ENCODE assay signal across 8 cellular contexts in genomic region chr9:21801683-21802417, GRCh38. TPM values are rescaled to one million over a fixed set of nuclear protein-coding genes. Genes with fewer than 3 reads are reported as not detected.
A peak's percentile ranks its signal among the peaks of the same experiment; 100 is the strongest.
DNase-seq lines count a peak whose midpoint lies in the region; FAIRE-seq and TF ChIP-seq lines count a peak whose summit lies in the region.

No MANE protein-coding gene starts in this region.

- H3K27ac ChIP-seq in H9 (ENCODE audit: insufficient read length, low read depth, low read length) (no peak overlapping the region), muscle layer of colon (ENCODE audit: low read depth, low read length) (peak overlapping the region; percentile 83)

- no peak overlapping the region for H2BK20ac ChIP-seq in H9 (ENCODE audit: low read depth, low read length, poor library complexity, severe bottlenecking)

- no peak overlapping the region for H4K5ac ChIP-seq in H9 (ENCODE audit: insufficient read length, low read depth, low read length)

- H3K4me1 ChIP-seq in H9 (ENCODE audit: insufficient read depth, low read length), result peaks cover 4% of the 10 kb centered on the region; the same call in 1 of the 2 replicates
- H3K4me1 ChIP-seq in Loucy (ENCODE audit: insufficient read depth, low read length, poor library complexity, severe bottlenecking), result peaks cover 30% of the 10 kb centered on the region
- peaks cover 36% of the 10 kb centered on the region for H3K4me1 ChIP-seq in muscle layer of colon (ENCODE audit: insufficient read depth, low read length)

- H3K56ac ChIP-seq in H9 (ENCODE audit: insufficient read length, low read depth, low read length), result no peak overlapping the region

- FAIRE-seq in urothelium cell line (lab: Jason Lieb, UNC), result no peak

- H3K14ac ChIP-seq in H9 (ENCODE audit: insufficient read depth, low read length), result peak overlapping the region; percentile 75; the same call in 1 of the 2 replicates

- peaks cover 39% of the 10 kb centered on the region for H3K27me3 Mint-ChIP-seq in H9 (ENCODE audit: low read depth)
- peaks cover 37% of the 10 kb centered on the region for H3K27me3 Mint-ChIP-seq in activated CD4-positive, alpha-beta T cell treated with anti-CD3 and anti-CD28 coated beads, Interleukin-2, amount 10 ng/mL, durations not matched to agents 24 days and 14 days

- WGBS in H9 (ENCODE audit: extremely low coverage, insufficient read length, low lambda C conversion rate), result no CpG with 5 or more reads among the region's 37 CpGs

- H3K4me2 ChIP-seq in H9 (ENCODE audit: insufficient read depth, insufficient read length, low read length), result peak overlapping the region; percentile 63
- peak overlapping the region; percentile 88 for H3K4me2 ChIP-seq in Loucy (ENCODE audit: low read depth, low read length, poor library complexity, severe bottlenecking)

- H3T11ph ChIP-seq in H9 (ENCODE audit: low read length), result no peak overlapping the region

- peak overlapping the region; percentile 98 to 100 for H3K4me3 Mint-ChIP-seq in H9
- peak overlapping the region; percentile 99 for H3K4me3 Mint-ChIP-seq in activated CD4-positive, alpha-beta T cell treated with anti-CD3 and anti-CD28 coated beads, Interleukin-2, amount 10 ng/mL, durations not matched to agents 24 days and 14 days

- H3K9ac ChIP-seq in H9 (ENCODE audit: extremely low read depth, insufficient read length, low read length), result peak overlapping the region; percentile 92
- peak overlapping the region; percentile 91 for H3K9ac ChIP-seq in Loucy (ENCODE audit: low read depth, low read length, poor library complexity, severe bottlenecking)
- H3K9ac ChIP-seq in muscle layer of colon (ENCODE audit: low read length), result peak overlapping the region; percentile 66

- no peak overlapping the region for H3K23ac ChIP-seq in H9 (ENCODE audit: insufficient read length, low read depth, low read length)

- H3K9me2 ChIP-seq in Loucy (replicated peaks; ENCODE audit: low read depth, low read length), result no peaks in the 10 kb centered on the region

- no peak overlapping the region for H2AK5ac ChIP-seq in H9 (ENCODE audit: insufficient read length, low read length)

- no peaks in the 10 kb centered on the region for H3F3A ChIP-seq in Loucy (ENCODE audit: low read depth)

- H3K4ac ChIP-seq in H9 (ENCODE audit: low read depth, low read length), result no peak overlapping the region; the same call in 1 of the 2 replicates

- H4K91ac ChIP-seq in H9 (ENCODE audit: insufficient read length, low read depth, low read length), result no peak overlapping the region

- peaks cover 9 to 28% (median 16%) of the 10 kb centered on the region in 3 experiments; a peak in 6 of 7 replicates for H3K36me3 Mint-ChIP-seq in H9 (ENCODE audit: insufficient read depth in 1 of 3, low read depth in 3 of 3)
- H3K36me3 Mint-ChIP-seq in activated CD4-positive, alpha-beta T cell treated with anti-CD3 and anti-CD28 coated beads, Interleukin-2, amount 10 ng/mL, durations not matched to agents 24 days and 14 days (ENCODE audit: low read depth), result peaks cover 18% of the 10 kb centered on the region

- DNase-seq in SKM-1 treated with dmso at 0.1 percent for 144 hours (lab: John Stamatoyannopoulos, UW; ENCODE audit: unreplicated experiment) (peak; percentile 64), SKM-1 (lab: John Stamatoyannopoulos, UW; ENCODE audit: unreplicated experiment) (no peak), H9 (peak; percentile 83), fibroblast of gingiva (ENCODE audit: low read depth) (peak; percentile 84), urothelium cell line (ENCODE audit: low spot score) (peak; percentile 62)
- DNase-seq in activated CD4-positive, alpha-beta T cell treated with anti-CD3 and anti-CD28 coated beads, Interleukin-2, amount 10 ng/mL, durations not matched to agents 24 days and 14 days, result peak; percentile 69

- H3K9me3 ChIP-seq in H9 (ENCODE audit: control insufficient read depth, low read depth, low read length), result no peaks in the 10 kb centered on the region
- H3K9me3 ChIP-seq in Loucy (ENCODE audit: insufficient read depth, low read depth, low read length), result no peaks in the 10 kb centered on the region
- no peaks in the 10 kb centered on the region for H3K9me3 ChIP-seq in muscle layer of colon (ENCODE audit: low read length)

- peak overlapping the region; percentile 63 for H2BK120ac ChIP-seq in H9 (ENCODE audit: low read depth, low read length, poor library complexity, severe bottlenecking)

- H4K8ac ChIP-seq in H9 (replicated peaks; ENCODE audit: insufficient read length, low read depth, low read length), result no peak overlapping the region

- H3K36me3 ChIP-seq in Loucy (ENCODE audit: insufficient read depth, low read length) (no peaks in the 10 kb centered on the region), muscle layer of colon (ENCODE audit: insufficient read depth, low read length) (no peaks in the 10 kb centered on the region)

- H2BK5ac ChIP-seq in H9 (ENCODE audit: insufficient read length, low read length), result no peak overlapping the region

- H3K9me3 Mint-ChIP-seq in H9, result no peaks in the 10 kb centered on the region
- no peaks in the 10 kb centered on the region for H3K9me3 Mint-ChIP-seq in activated CD4-positive, alpha-beta T cell treated with anti-CD3 and anti-CD28 coated beads, Interleukin-2, amount 10 ng/mL, durations not matched to agents 24 days and 14 days

- H3K27ac Mint-ChIP-seq in H9, result peak overlapping the region; percentile 84 to 96 (median 84); a peak in 6 of 7 replicates
- peak overlapping the region; percentile 99 for H3K27ac Mint-ChIP-seq in activated CD4-positive, alpha-beta T cell treated with anti-CD3 and anti-CD28 coated beads, Interleukin-2, amount 10 ng/mL, durations not matched to agents 24 days and 14 days

- intact Hi-C loops in activated CD4-positive, alpha-beta T cell treated with anti-CD3 and anti-CD28 coated beads, Interleukin-2, amount 10 ng/mL, durations not matched to agents 24 days and 14 days (cut with micrococcal nuclease), result loop anchor here (5.0 kb wide), 1 partner anchor 465 kb away; the partner anchor contains the start of gene KLHL9

- H4K20me1 ChIP-seq in H9 (ENCODE audit: control insufficient read depth, insufficient read depth, insufficient read length) (no peaks in the 10 kb centered on the region), Loucy (ENCODE audit: insufficient read depth, low read length, poor library complexity, severe bottlenecking) (peaks cover 22% of the 10 kb centered on the region)

- no peak overlapping the region for H3K18ac ChIP-seq in H9 (ENCODE audit: insufficient read length, low read depth, low read length)

- H3K79me2 ChIP-seq in H9 (ENCODE audit: insufficient read depth, low read length) (peaks cover 37% of the 10 kb centered on the region), Loucy (ENCODE audit: insufficient read depth, low read length) (peaks cover 52% of the 10 kb centered on the region)

- TF ChIP-seq CTCF in H9 (conservative IDR thresholded peaks at IDR 0.05), result no peak
- TF ChIP-seq CTCF in Loucy (conservative IDR thresholded peaks at IDR 0.05; ENCODE audit: low read length), result no peak

- no peak overlapping the region for H2BK15ac ChIP-seq in H9 (ENCODE audit: low read depth, low read length)

- H2BK12ac ChIP-seq in H9 (ENCODE audit: insufficient read length, low read depth, low read length), result no peak overlapping the region

- peaks cover 12% of the 10 kb centered on the region for H3K23me2 ChIP-seq in H9 (ENCODE audit: insufficient read length, low read depth, low read length, poor library complexity, severe bottlenecking)

- H3K4me1 Mint-ChIP-seq in H9, result peaks cover 29 to 34% of the 10 kb centered on the region in 2 experiments
- peaks cover 40% of the 10 kb centered on the region for H3K4me1 Mint-ChIP-seq in activated CD4-positive, alpha-beta T cell treated with anti-CD3 and anti-CD28 coated beads, Interleukin-2, amount 10 ng/mL, durations not matched to agents 24 days and 14 days

- H2AFZ ChIP-seq in H9 (ENCODE audit: low read length), result peak overlapping the region; percentile 81
- H2AFZ ChIP-seq in Loucy (ENCODE audit: low read length), result peak overlapping the region; percentile 95

- H3K27me3 ChIP-seq in H9 (ENCODE audit: insufficient read depth, low read length) (no peaks in the 10 kb centered on the region), Loucy (ENCODE audit: insufficient read depth, low read length, poor library complexity, severe bottlenecking) (no peaks in the 10 kb centered on the region), muscle layer of colon (ENCODE audit: control insufficient read depth in 1 of 2, insufficient read depth in 2 of 2, low read length in 2 of 2) (no peaks in the 10 kb centered on the region)

- H3K79me1 ChIP-seq in H9 (ENCODE audit: insufficient read depth, low read depth, low read length, poor library complexity, severe bottlenecking), result peaks cover 5% of the 10 kb centered on the region

- H3K4me3 ChIP-seq in Loucy (ENCODE audit: low read length, poor library complexity, severe bottlenecking) (peak overlapping the region; percentile 79), muscle layer of colon (ENCODE audit: low read depth in 1 of 2, low read length in 2 of 2) (peak overlapping the region; percentile 87 to 88)

RNA-seq across cellular contexts. Expression of gene MTAP, which starts 0.6 kb away (rescaled TPM):
- 91.5 and 102 TPM in 2 replicates for total RNA-seq in H9 (2021)
- total RNA-seq in activated CD4-positive, alpha-beta T cell treated with anti-CD3 and anti-CD28 coated beads, Interleukin-2, amount 10 ng/mL, durations not matched to agents 24 days and 14 days, result 55.9 and 58.1 TPM in 2 replicates
